9 cellular contexts compared by ENCODE assay signal in the genomic region with DNA sequence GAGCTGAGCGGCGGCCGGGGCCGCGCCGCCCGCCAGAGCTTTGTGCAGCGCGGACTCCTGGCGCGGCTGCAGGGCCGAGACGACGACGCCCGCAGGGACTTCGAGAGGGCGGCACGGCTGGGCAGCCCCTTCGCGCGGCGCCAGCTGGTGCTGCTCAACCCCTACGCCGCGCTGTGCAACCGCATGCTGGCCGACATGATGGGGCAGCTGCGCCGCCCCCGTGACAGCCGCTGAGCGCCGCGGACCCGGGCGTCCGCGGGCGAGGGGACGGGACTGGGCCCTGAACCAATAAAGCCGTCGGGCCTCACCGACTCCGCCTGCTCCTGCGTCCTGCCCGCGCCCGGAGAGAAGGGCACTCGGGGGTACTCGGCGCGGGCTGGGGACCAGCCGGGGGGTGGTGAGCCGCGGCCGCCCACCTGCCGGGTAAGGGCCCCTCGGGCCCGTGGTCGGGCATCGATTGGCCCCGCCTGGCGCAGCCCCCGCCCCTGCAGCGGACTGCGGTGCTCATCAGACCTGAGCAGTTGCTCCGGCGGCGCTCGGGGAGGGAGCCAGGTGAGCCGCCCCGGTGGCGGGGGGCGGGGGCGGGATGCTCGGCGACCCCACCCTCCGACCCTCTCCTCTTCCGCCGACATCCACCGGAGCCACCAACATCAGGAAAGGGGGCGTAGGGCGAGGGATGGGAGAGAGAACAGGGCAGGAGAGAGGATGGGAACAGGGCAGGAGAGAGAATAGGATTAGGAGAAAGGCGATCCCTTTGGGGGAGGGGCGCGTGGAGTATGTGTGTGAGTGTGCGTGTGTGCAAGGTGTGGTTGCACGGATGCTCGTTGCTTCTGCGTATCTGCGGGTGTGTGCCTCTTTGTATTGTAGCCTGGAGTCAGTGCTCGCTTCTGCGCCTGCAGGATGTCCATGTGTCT. TPM values are rescaled to one million over a fixed set of nuclear protein-coding genes. Genes with fewer than 3 reads are reported as not detected.
A peak's percentile ranks its signal among the peaks of the same experiment; 100 is the strongest.
DNase-seq lines count a peak whose midpoint lies in the region; ATAC-seq, FAIRE-seq and TF ChIP-seq lines count a peak whose summit lies in the region.
"Had no signal": no experiment of that assay in that cellular context is flagged by ENCODE, and none has a peak within 500 bp of the region (broad histone marks: within the 10 kb centered on the region; RNA-seq: fewer than 3 reads in every experiment).

Gene TMEM25, plus strand, starts transcription at position 510 of the 914 bp plus-strand sequence. CDS start 610 bp downstream, outside the sequence.

- no peaks in the 10 kb centered on the region for H3K27me3 ChIP-seq in keratinocyte (ENCODE audit: control insufficient read depth, extremely low read depth, insufficient read depth, low read length)

- peaks cover 13% of the 10 kb centered on the region for H3K4me1 Mint-ChIP-seq in Calu3 (ENCODE audit: low read depth, unreplicated experiment)
- peaks cover 28% of the 10 kb centered on the region for H3K4me1 Mint-ChIP-seq in WTC11

- peak within 1 kb of the TSS; percentile 65 for H3K9ac ChIP-seq in keratinocyte (ENCODE audit: control insufficient read depth, extremely low read depth, insufficient read depth, low read length)

- H3K27ac ChIP-seq in keratinocyte (ENCODE audit: control insufficient read depth, insufficient read depth, low read length): no peak within 1 kb of the TSS

- dilution Hi-C loops in keratinocyte (cut with MboI; ENCODE audit: extremely low pct_ligation_motif_present, low sequenced_read_pairs): no loop called here

- POLR2A ChIA-PET in WTC11 (lab: Charles Lee): no interaction called here

- peaks cover 2% of the 10 kb centered on the region for H3K4me1 ChIP-seq in keratinocyte (ENCODE audit: control insufficient read depth, extremely low read depth, insufficient read depth, low read length)

- H3K4me3 ChIP-seq in keratinocyte (ENCODE audit: control insufficient read depth in 2 of 3, extremely low read depth in 1 of 3, insufficient read depth in 2 of 3, low read depth in 1 of 3, low read length in 3 of 3): peak within 1 kb of the TSS; percentile 64 to 74 (median 68)

- no peaks in the 10 kb centered on the region for H3K27me3 Mint-ChIP-seq in Calu3 (ENCODE audit: unreplicated experiment)
- H3K27me3 Mint-ChIP-seq in WTC11 (ENCODE audit: low read depth): peaks cover 3% of the 10 kb centered on the region; the same call in 1 of the 2 replicates

- FAIRE-seq in keratinocyte (lab: Jason Lieb, UNC): peak; percentile 29
- FAIRE-seq: colon had no signal

- peak within 1 kb of the TSS; percentile 61 for H3K4me2 ChIP-seq in keratinocyte (ENCODE audit: control insufficient read depth, extremely low read depth, insufficient read depth, low read depth, low read length)

- peaks cover 33% of the 10 kb centered on the region for H3K36me3 Mint-ChIP-seq in Calu3 (ENCODE audit: insufficient read depth, unreplicated experiment)
- H3K36me3 Mint-ChIP-seq in WTC11: no peaks in the 10 kb centered on the region

- no peaks in the 10 kb centered on the region for H3K9me1 ChIP-seq in keratinocyte (ENCODE audit: control insufficient read depth, extremely low read depth, insufficient read depth, low read length)

- no TSS peak for BruUV-seq in Calu3 (replicated peaks; lab: Mats Ljungman, UMichigan)

- peak within 1 kb of the TSS; percentile 75 for H3K4me3 Mint-ChIP-seq in Calu3 (ENCODE audit: low read depth, unreplicated experiment)
- H3K4me3 Mint-ChIP-seq in WTC11: peak within 1 kb of the TSS; percentile 96

- ATAC-seq in GM21447 (IDR thresholded peaks at IDR 0.05; ENCODE audit: unreplicated experiment) (peak; percentile 73), WTC11 (peak; percentile 73), HG03469 (IDR thresholded peaks at IDR 0.05; ENCODE audit: unreplicated experiment) (no peak)

- H3K9me3 Mint-ChIP-seq in Calu3 (ENCODE audit: low read depth, unreplicated experiment): no peaks in the 10 kb centered on the region
- no peaks in the 10 kb centered on the region for H3K9me3 Mint-ChIP-seq in WTC11

- H2AFZ ChIP-seq in keratinocyte (ENCODE audit: control insufficient read depth, low read length): peak within 1 kb of the TSS; percentile 91

- H3K9me3 ChIP-seq in keratinocyte (ENCODE audit: control insufficient read depth, low read depth, low read length): no peaks in the 10 kb centered on the region

- CTCF ChIA-PET in Calu3 (lab: Charles Lee): interaction anchor here (0.6 kb wide), 1 partner anchor 685 kb away, joined by 3 read pairs; no protein-coding TSS in a partner anchor
- CTCF ChIA-PET in WTC11 (lab: Charles Lee): no interaction called here

- DNase-seq in Calu3 (peak; percentile 63), NCI-H1048 (lab: John Stamatoyannopoulos, UW) (peak; percentile 26), WTC11 (ENCODE audit: low spot score) (peak; percentile 85), keratinocyte (ENCODE audit: low read depth, low spot score) (no peak)
- peak; percentile 68 for DNase-seq in central memory CD4-positive, alpha-beta T cell
- DNase-seq in stimulated activated CD4-positive, alpha-beta T cell treated with anti-CD3 and anti-CD28 coated beads, Interleukin-12 subunit alpha, Interleukin-12 subunit beta, amount 100 ng/mL, for 4 hours: peak; percentile 76

- no peaks in the 10 kb centered on the region for H3K79me2 ChIP-seq in keratinocyte (ENCODE audit: control insufficient read depth, insufficient read depth, low read length)

- TF ChIP-seq CTCF in Calu3 (IDR thresholded peaks at IDR 0.05; ENCODE audit: unreplicated experiment): no peak
- TF ChIP-seq CTCF in WTC11 (IDR thresholded peaks at IDR 0.05): no peak
- TF ChIP-seq CTCF in keratinocyte (optimal IDR thresholded peaks at IDR 0.05 in 1 of 3, IDR thresholded peaks at IDR 0.05 in 1 of 3, conservative IDR thresholded peaks at IDR 0.05 in 1 of 3; ENCODE audit: extremely low read depth in 1 of 3, insufficient read depth in 2 of 3, low read length in 3 of 3): no peak

- H3K27ac Mint-ChIP-seq in Calu3 (ENCODE audit: unreplicated experiment) (no peak within 1 kb of the TSS), WTC11 (peak within 1 kb of the TSS; percentile 71)

- intact Hi-C loops in Calu3 (cut with micrococcal nuclease; ENCODE audit: unreplicated experiment): no loop called here

- H3K36me3 ChIP-seq in keratinocyte (ENCODE audit: control insufficient read depth in 2 of 2, extremely low read depth in 1 of 2, insufficient read depth in 2 of 2, low read length in 2 of 2): peaks cover 3 to 8% of the 10 kb centered on the region in 2 experiments

- no peaks in the 10 kb centered on the region for H4K20me1 ChIP-seq in keratinocyte (ENCODE audit: control insufficient read depth, extremely low read depth, insufficient read depth, low read length)

TF ChIP-seq in WTC11, 78 proteins besides CTCF, POLR2A, EP300 and RAD21 (continues in another document):
- TF ChIP-seq TEAD1 (CRISPR knock-in tag; IDR thresholded peaks at IDR 0.05) (no peak), IRF1 (CRISPR knock-in tag; IDR thresholded peaks at IDR 0.05) (0 out of 2 replicates have a peak, but pooled peaks have one; percentile 29), ELF4 (CRISPR knock-in tag; IDR thresholded peaks at IDR 0.05; ENCODE audit: low read depth) (no peak; the same call in 1 of the 2 replicates), ZNF671 (CRISPR knock-in tag; IDR thresholded peaks at IDR 0.05) (no peak), ARID4B (CRISPR knock-in tag; IDR thresholded peaks at IDR 0.05; ENCODE audit: borderline replicate concordance) (no peak; the same call in 1 of the 2 replicates), NFATC4 (CRISPR knock-in tag; IDR thresholded peaks at IDR 0.05) (no peak)

RNA-seq across cellular contexts. Expression of gene TMEM25, which starts in this region (rescaled TPM):
- total RNA-seq in Calu3 (2022): 7.8 and 8.1 TPM in 2 replicates
- total RNA-seq in WTC11 (2021): 19.1 to 21.6 TPM (median 19.7 TPM) in 3 replicates
- polyA plus RNA-seq in keratinocyte: 12.9 to 21.1 TPM (median 17.4 TPM) in 3 replicates
- polyA plus RNA-seq in keratinocyte (2011; ENCODE audit: low read depth): 4.2 TPM
- polyA plus RNA-seq in keratinocyte (2011; cell fraction: cytosol; rRNA removed): 15.2 and 25.4 TPM in 2 replicates
- polyA plus RNA-seq in keratinocyte (2011; cell fraction: nucleus; rRNA removed): 30.0 and 40.9 TPM in 2 replicates
- polyA plus RNA-seq in keratinocyte (2012; ENCODE audit: low replicate concordance): 5.6 and 16.2 TPM in 2 replicates
- 22.4 to 65.0 TPM (median 24.4 TPM) in 3 replicates for polyA minus RNA-seq in keratinocyte
- 27.6 TPM for polyA minus RNA-seq in keratinocyte (2011; cell fraction: cytosol; rRNA and poly(A)+ RNA removed)
- polyA minus RNA-seq in keratinocyte (2011; cell fraction: nucleus; rRNA and poly(A)+ RNA removed): 19.2 and 26.1 TPM in 2 replicates
